13 cellular contexts compared by ENCODE assay signal in genomic region chr14:99809864-99810854, GRCh38. TPM values are rescaled to one million over a fixed set of nuclear protein-coding genes. Genes with fewer than 3 reads are reported as not detected.
DNase-seq lines count a peak whose midpoint lies in the region; ATAC-seq and TF ChIP-seq lines count a peak whose summit lies in the region.
"Had no signal": no experiment of that assay in that cellular context is flagged by ENCODE, and none has a peak within 500 bp of the region (broad histone marks: within the 10 kb centered on the region; RNA-seq: fewer than 3 reads in every experiment).

No MANE protein-coding gene starts in this region.

- peak; percentile 69 for ATAC-seq in right cardiac atrium
- ATAC-seq in sciatic nerve: peak; percentile 79
- ATAC-seq in HG03378 (IDR thresholded peaks at IDR 0.05; ENCODE audit: unreplicated experiment): no peak
- no peak for ATAC-seq in GM21381 (IDR thresholded peaks at IDR 0.05; ENCODE audit: unreplicated experiment)

- intact Hi-C loops in right cardiac atrium (cut with DNase I) (no loop called here), sciatic nerve (cut with DNase I) (no loop called here)

- TF ChIP-seq CTCF in C4-2B (conservative IDR thresholded peaks at IDR 0.05): no peak; the same call in 1 of the 2 replicates

- 72% methylated on average over 18 of the region's 18 CpGs for WGBS in right cardiac atrium

- peak overlapping the region; percentile 61 for H3K9ac ChIP-seq in adipocyte (ENCODE audit: low read length)

- H3K4me1 ChIP-seq in adipocyte (ENCODE audit: control insufficient read depth, insufficient read depth, low read length) (peaks cover 34% of the 10 kb centered on the region), right cardiac atrium (ENCODE audit: control insufficient read depth, insufficient read depth, low read length) (peaks cover 11% of the 10 kb centered on the region)

- H3K27ac ChIP-seq in C4-2B (peak overlapping the region; percentile 68), right cardiac atrium (ENCODE audit: low read length) (peak overlapping the region; percentile 24)
- H3K27ac ChIP-seq: epithelial cell of prostate, SJSA1 had no signal

- H3K36me3 ChIP-seq in adipocyte (ENCODE audit: control insufficient read depth, insufficient read depth, low read length, severe bottlenecking): no peaks in the 10 kb centered on the region

- H3K4me3 ChIP-seq in adipocyte (ENCODE audit: low read length) (peak overlapping the region; percentile 54), right cardiac atrium (ENCODE audit: low read length) (no peak overlapping the region)
- H3K4me3 ChIP-seq: SJSA1 had no signal

- H3K9me3 ChIP-seq in adipocyte (ENCODE audit: control insufficient read depth, low read length) (no peaks in the 10 kb centered on the region), right cardiac atrium (ENCODE audit: control insufficient read depth, low read length) (no peaks in the 10 kb centered on the region)
- H3K9me3 ChIP-seq: SJSA1 had no signal

- peak; percentile 13 for DNase-seq in adipocyte (ENCODE audit: low read depth)
- peak; percentile 60 to 79 (median 77) for DNase-seq in right cardiac atrium
- peak; percentile 65 for DNase-seq in sciatic nerve (ENCODE audit: low spot score)
- no peak for DNase-seq in DMS53 treated with DMSO at 0.1 percent for 48 hours (lab: John Stamatoyannopoulos, UW; ENCODE audit: unreplicated experiment)
- DNase-seq in inferior parietal cortex (ENCODE audit: extremely low spot score): no peak
- DNase-seq: activated effector memory CD4-positive, alpha-beta T cell treated with Interleukin-2 at 50 U/mL for 16 hours; NCI-H82; stimulated activated CD8-positive, alpha-beta memory T cell treated with anti-CD3 and anti-CD28 coated beads, Interleukin-4, amount 100 ng/mL, for 48 hours had no signal

- no peaks in the 10 kb centered on the region for H3K27me3 ChIP-seq in adipocyte (replicated peaks; ENCODE audit: control insufficient read depth, insufficient read depth, low read length)
- H3K27me3 ChIP-seq in right cardiac atrium (ENCODE audit: control insufficient read depth, insufficient read depth): no peaks in the 10 kb centered on the region
- H3K27me3 ChIP-seq: SJSA1 had no signal

RNA-seq across cellular contexts. Expression of gene EML1, which starts 16.9 kb away (rescaled TPM):
- 10 to 100 TPM; 32.5 to 39.1 (median 34.8) TPM for total RNA-seq in right cardiac atrium
- polyA plus RNA-seq in right cardiac atrium: 11.2 TPM
- 59.0 TPM for total RNA-seq in sciatic nerve

Comparison
In these comparisons a context has a peak if more than half of its experiments do, and no peak if none do; other contexts are left out.
1. DNase-seq: peak in adipocyte (single experiment), right cardiac atrium (3 of 3) and sciatic nerve (single experiment); none in DMS53 treated with DMSO at 0.1 percent for 48 hours (single experiment) and inferior parietal cortex (single experiment).
2. ATAC-seq: peak in right cardiac atrium (2 of 2) and sciatic nerve (single experiment); none in HG03378 (single experiment) and GM21381 (single experiment).